Comparison of ENCODE assay signal across 6 cellular contexts in genomic region chr12:114990396-114990795, GRCh38.
"Had no signal": no experiment of that assay in that cellular context is flagged by ENCODE, and none has a peak within 500 bp of the region (broad histone marks: within the 10 kb centered on the region; RNA-seq: fewer than 3 reads in every experiment).

No MANE protein-coding gene starts in this region.

- H3K4me3 ChIP-seq: GM23338 had no signal

- DNase-seq: H9, HCEC 1CT had no signal

- H3K4me3 Mint-ChIP-seq: GM23338, H9 had no signal

- H3K4me1 Mint-ChIP-seq: IgD-negative memory B cell had no signal

- H2AFZ ChIP-seq: GM23338 had no signal

- H3K4me2 ChIP-seq: GM23338 had no signal

- H3K27ac ChIP-seq: HL-60 had no signal

- H3K27me3 Mint-ChIP-seq: IgD-negative memory B cell had no signal

- H3K27ac Mint-ChIP-seq: GM23338, IgD-negative memory B cell had no signal

- ATAC-seq: GM23338, HepG2 had no signal
